Comparison of ENCODE assay signal across 8 cellular contexts in genomic region chr19:18429717-18430416, GRCh38. TPM values are rescaled to one million over a fixed set of nuclear protein-coding genes. Genes with fewer than 3 reads are reported as not detected.
DNase-seq lines count a peak whose midpoint lies in the region; ATAC-seq and TF ChIP-seq lines count a peak whose summit lies in the region.

No MANE protein-coding gene starts in this region.

- H4K20me1 ChIP-seq in neural cell (ENCODE audit: insufficient read depth), result no peaks in the 10 kb centered on the region

- peak overlapping the region in 4 of 7 donors; percentile 56 to 85 (median 73) for H3K27ac Mint-ChIP-seq in CD14-positive monocyte

- peak overlapping the region; percentile 39 for H3K4me3 ChIP-seq in Jurkat, Clone E6-1 (ENCODE audit: low read length)
- H3K4me3 ChIP-seq in neural cell (ENCODE audit: low read length), result peak overlapping the region; percentile 70

- TF ChIP-seq CTCF in CD14-positive monocyte (IDR thresholded peaks at IDR 0.05) (no peak), neural cell (IDR thresholded peaks at IDR 0.05; ENCODE audit: poor library complexity, severe bottlenecking) (no peak)

- no peak overlapping the region for H2AFZ ChIP-seq in neural cell (ENCODE audit: low read depth, low read length)

- H3K9me3 ChIP-seq in neural cell (ENCODE audit: low read length), result no peaks in the 10 kb centered on the region

- peak overlapping the region; percentile 92 for H3K27ac ChIP-seq in neural cell (ENCODE audit: low read length)

- peak overlapping the region; percentile 75 for H3K9ac ChIP-seq in neural cell (ENCODE audit: low read length)

- H3K79me2 ChIP-seq in neural cell (replicated peaks; ENCODE audit: insufficient read depth, low read length), result no peaks in the 10 kb centered on the region

- no peak for DNase-seq in CD14-positive monocyte (ENCODE audit: low spot score)
- no peak for DNase-seq in Jurkat, Clone E6-1 (ENCODE audit: low read depth, low spot score)
- peak; percentile 24 for DNase-seq in cerebellar cortex (ENCODE audit: low spot score)
- DNase-seq in NCI-H2171 (lab: John Stamatoyannopoulos, UW), result no peak
- DNase-seq in NCI-H446 treated with DMSO at 0.1 percent for 48 hours (lab: John Stamatoyannopoulos, UW), result no peak
- DNase-seq in NCI-H1048 (lab: John Stamatoyannopoulos, UW), result no peak

- no peak for ATAC-seq in HG02588 (IDR thresholded peaks at IDR 0.05; ENCODE audit: unreplicated experiment)

- peak overlapping the region; percentile 35 to 57 for H3K4me3 Mint-ChIP-seq in CD14-positive monocyte

- H3K9me3 Mint-ChIP-seq in CD14-positive monocyte, result no peaks in the 10 kb centered on the region

- H3K36me3 Mint-ChIP-seq in CD14-positive monocyte, result peaks cover 1 to 24% of the 10 kb centered on the region in 2 donors

- peak overlapping the region; percentile 44 for H3K4me2 ChIP-seq in neural cell (ENCODE audit: low read length)

- no peaks in the 10 kb centered on the region for H3K27me3 ChIP-seq in neural cell (ENCODE audit: insufficient read depth, low read depth, low read length)

- TF ChIP-seq RAD21 in neural cell (conservative IDR thresholded peaks at IDR 0.05), result no peak

- peaks cover 12 to 28% (median 14%) of the 10 kb centered on the region in 3 donors for H3K27me3 Mint-ChIP-seq in CD14-positive monocyte (ENCODE audit: low read depth in 3 of 3)

- H3F3A ChIP-seq in neural cell (ENCODE audit: insufficient read depth, low read length, poor library complexity, severe bottlenecking), result no peaks in the 10 kb centered on the region

- intact Hi-C loops in CD14-positive monocyte (cut with micrococcal nuclease), result no loop called here

- peaks cover 21% of the 10 kb centered on the region for H3K4me1 Mint-ChIP-seq in CD14-positive monocyte

- no peak for TF ChIP-seq EP300 in neural cell (conservative IDR thresholded peaks at IDR 0.05; ENCODE audit: poor library complexity, severe bottlenecking)

- no peaks in the 10 kb centered on the region for H3K36me3 ChIP-seq in neural cell (ENCODE audit: insufficient read depth, low read length)

- H3K9me2 ChIP-seq in neural cell (ENCODE audit: insufficient read depth, low read length), result no peaks in the 10 kb centered on the region

TF ChIP-seq in neural cell, 6 proteins besides CTCF, POLR2A, EP300 and RAD21:
- no peak for TF ChIP-seq MXI1 (conservative IDR thresholded peaks at IDR 0.05; ENCODE audit: poor library complexity, severe bottlenecking)
- no peak for TF ChIP-seq REST (IDR thresholded peaks at IDR 0.05; ENCODE audit: borderline replicate concordance)
- TF ChIP-seq SMC3 (conservative IDR thresholded peaks at IDR 0.05; ENCODE audit: poor library complexity), result no peak
- no peak for TF ChIP-seq POLR2AphosphoS5 (IDR thresholded peaks at IDR 0.05)
- no peak for TF ChIP-seq TAF1 (IDR thresholded peaks at IDR 0.05; ENCODE audit: low read depth)
- TF ChIP-seq EZH2 (IDR thresholded peaks at IDR 0.05; ENCODE audit: borderline replicate concordance, insufficient read depth, low read length, poor library complexity, severe bottlenecking), result no peak

RNA-seq across cellular contexts. Expression of gene ISYNA1, which starts 8.1 kb away (rescaled TPM):
- polyA plus RNA-seq in CD14-positive monocyte, result not detected
- 5.0 TPM for polyA plus RNA-seq in Jurkat, Clone E6-1 (2012; ENCODE audit: insufficient read depth, insufficient read length)
- 123 and 164 TPM in 2 replicates for polyA plus RNA-seq in neural cell
- polyA minus RNA-seq in neural cell, result 47.0 and 53.0 TPM in 2 replicates

RNA-seq across cellular contexts. Expression of gene SSBP4, which starts 10.7 kb away (rescaled TPM):
- polyA plus RNA-seq in CD14-positive monocyte, result 10 to 100 TPM; 38.5 to 48.3 TPM
- 148 TPM for polyA plus RNA-seq in Jurkat, Clone E6-1 (2012; ENCODE audit: insufficient read depth, insufficient read length)
- polyA plus RNA-seq in neural cell, result 148 and 166 TPM in 2 replicates
- 75.0 and 80.3 TPM in 2 replicates for polyA minus RNA-seq in neural cell

RNA-seq across cellular contexts. Expression of gene LRRC25, which starts 32.4 kb away (rescaled TPM):
- polyA plus RNA-seq in CD14-positive monocyte (100 to 1,000 TPM; 416 to 581 TPM), neural cell (not detected in 2 replicates)
- not detected for polyA plus RNA-seq in Jurkat, Clone E6-1 (2012; ENCODE audit: insufficient read depth, insufficient read length)
- not detected in 2 replicates for polyA minus RNA-seq in neural cell

RNA-seq across cellular contexts. Expression of gene GDF15, which starts 43.9 kb away (rescaled TPM):
- polyA plus RNA-seq in CD14-positive monocyte (not detected), neural cell (1.6 TPM in 1 of 2 replicates, not detected in the other)
- not detected for polyA plus RNA-seq in Jurkat, Clone E6-1 (2012; ENCODE audit: insufficient read depth, insufficient read length)
- not detected in 2 replicates for polyA minus RNA-seq in neural cell

Comparison
In these comparisons a context has a peak if more than half of its experiments do, and no peak if none do; other contexts are left out.
1. RNA of gene ISYNA1, which starts 8.1 kb away (polyA plus RNA-seq): 123 to 164 TPM in neural cell; not detected in CD14-positive monocyte; every median in the first group is over 100 times any median in the second.
2. RNA of gene LRRC25, which starts 32.4 kb away (polyA plus RNA-seq): 416 to 581 TPM in CD14-positive monocyte; not detected in neural cell; every median in the first group is over 100 times any median in the second.